Comparison of ENCODE assay signal across 1 cellular context in genomic region chr11:70156291-70157037, GRCh38.
TF ChIP-seq lines count a peak whose summit lies in the region.

No MANE protein-coding gene starts in this region.

TF ChIP-seq in IMR-90, 13 proteins besides CTCF, POLR2A, EP300 and RAD21 (continued from another document):
- no peak for TF ChIP-seq CEBPB (IDR thresholded peaks at IDR 0.05; ENCODE audit: low read depth, low read length)
- TF ChIP-seq RCOR1 (IDR thresholded peaks at IDR 0.05; ENCODE audit: insufficient replicate concordance, low read length), result no peak
- no peak for TF ChIP-seq NFE2L2 (IDR thresholded peaks at IDR 0.05; ENCODE audit: low read depth, low read length)
- TF ChIP-seq MXI1 (IDR thresholded peaks at IDR 0.05; ENCODE audit: borderline replicate concordance, low read depth, low read length), result no peak
- no peak for TF ChIP-seq MAZ (IDR thresholded peaks at IDR 0.05; ENCODE audit: borderline replicate concordance, low read depth, low read length)
